In genomic region chr3:129077222-129077621, GRCh38 we compare ENCODE assay signal across 1 cellular context.
A peak's percentile ranks its signal among the peaks of the same experiment; 100 is the strongest.
TF ChIP-seq lines count a peak whose summit lies in the region.

No MANE protein-coding gene starts in this region.

TF ChIP-seq in K562, 482 proteins besides CTCF, POLR2A, EP300 and RAD21:
- TF ChIP-seq KDM4B (IDR thresholded peaks at IDR 0.05; ENCODE audit: borderline replicate concordance in 2 of 2, low read depth in 1 of 2) (no peak), ZNF134 (CRISPR knock-in tag; conservative IDR thresholded peaks at IDR 0.05) (peak; percentile 84), MYBL2 (IDR thresholded peaks at IDR 0.05; ENCODE audit: low read depth) (no peak), MYBL2 (CRISPR knock-in tag; IDR thresholded peaks at IDR 0.05; ENCODE audit: borderline replicate concordance) (no peak), NBN (IDR thresholded peaks at IDR 0.05; ENCODE audit: low read depth) (no peak), ILF3 (IDR thresholded peaks at IDR 0.05; ENCODE audit: borderline replicate concordance) (no peak), NEUROD1 (IDR thresholded peaks at IDR 0.05; ENCODE audit: borderline replicate concordance, low read depth, low read length, partially characterized antibody) (no peak)
